19 cellular contexts compared by ENCODE assay signal in genomic region chr17:49266233-49266632, GRCh38. TPM values are rescaled to one million over a fixed set of nuclear protein-coding genes. Genes with fewer than 3 reads are reported as not detected.
DNase-seq lines count a peak whose midpoint lies in the region; ATAC-seq, FAIRE-seq and TF ChIP-seq lines count a peak whose summit lies in the region.
"Had no signal": no experiment of that assay in that cellular context is flagged by ENCODE, and none has a peak within 500 bp of the region (broad histone marks: within the 10 kb centered on the region; RNA-seq: fewer than 3 reads in every experiment).

No MANE protein-coding gene starts in this region.

- H3K27ac Mint-ChIP-seq in stimulated activated effector memory CD8-positive, alpha-beta T cell treated with anti-CD3 and anti-CD28 coated beads, Interleukin-12 subunit alpha, Interleukin-12 subunit beta, amount 100 ng/mL, for 72 hours: peak overlapping the region; percentile 50
- H3K27ac Mint-ChIP-seq: B cell; CD8-positive, alpha-beta T cell; H9 had no signal

- no peak for TF ChIP-seq POLR2A in esophagus muscularis mucosa (IDR thresholded peaks at IDR 0.05; ENCODE audit: low read depth)

- H3K4me3 Mint-ChIP-seq in stimulated activated effector memory CD8-positive, alpha-beta T cell treated with anti-CD3 and anti-CD28 coated beads, Interleukin-12 subunit alpha, Interleukin-12 subunit beta, amount 100 ng/mL, for 72 hours: no peak overlapping the region
- H3K4me3 Mint-ChIP-seq: B cell; CD8-positive, alpha-beta T cell; H9 had no signal

- peaks cover 0 to 3% (median under 1%) of the 10 kb centered on the region in 4 donors for H3K4me1 ChIP-seq in esophagus muscularis mucosa

- no peaks in the 10 kb centered on the region for H3K9me3 ChIP-seq in esophagus muscularis mucosa
- H3K9me3 ChIP-seq: BLaER1 treated with 17β-estradiol and CSF1 and Interleukin-3, amounts not matched to agents 10 nM and 100 nM had no signal

- no peaks in the 10 kb centered on the region for H3K9me3 Mint-ChIP-seq in stimulated activated effector memory CD8-positive, alpha-beta T cell treated with anti-CD3 and anti-CD28 coated beads, Interleukin-12 subunit alpha, Interleukin-12 subunit beta, amount 100 ng/mL, for 72 hours
- H3K9me3 Mint-ChIP-seq: CD8-positive, alpha-beta T cell; H9 had no signal

- intact Hi-C loops in esophagus muscularis mucosa (cut with DNase I): no loop called here

- peak; percentile 28 for FAIRE-seq in HTR-8/SVneo (lab: Jason Lieb, UNC)
- FAIRE-seq: G401.6, GM12891, GM19239, H1 had no signal

- WGBS in esophagus muscularis mucosa: 100% methylated on average over 1 of the region's 2 CpGs

- H3K27me3 ChIP-seq in esophagus muscularis mucosa: peaks cover 0 to 20% (median 0%) of the 10 kb centered on the region in 4 donors

- no peak for ATAC-seq in stimulated activated effector memory CD8-positive, alpha-beta T cell treated with anti-CD3 and anti-CD28 coated beads, Interleukin-12 subunit alpha, Interleukin-12 subunit beta, amount 100 ng/mL, for 72 hours
- ATAC-seq in HG03045 (IDR thresholded peaks at IDR 0.05; ENCODE audit: unreplicated experiment): no peak
- ATAC-seq: CD8-positive, alpha-beta T cell had no signal

- no peaks in the 10 kb centered on the region for H3K36me3 ChIP-seq in esophagus muscularis mucosa
- H3K36me3 ChIP-seq: BLaER1 treated with 17β-estradiol and CSF1 and Interleukin-3, amounts not matched to agents 10 nM and 100 nM had no signal

- DNase-seq in HTR-8/SVneo (ENCODE audit: insufficient read length, low spot score) (no peak), epithelial cell of esophagus (ENCODE audit: low read depth) (peak; percentile 90), islet precursor cell (peak; percentile 61), esophagus muscularis mucosa (ENCODE audit: extremely low spot score) (no peak), NCI-H2081 (lab: John Stamatoyannopoulos, UW) (no peak)
- DNase-seq in stimulated activated effector memory CD8-positive, alpha-beta T cell treated with anti-CD3 and anti-CD28 coated beads, Interleukin-12 subunit alpha, Interleukin-12 subunit beta, amount 100 ng/mL, for 72 hours (ENCODE audit: low spot score in 2 of 2): no peak
- DNase-seq: CD8-positive, alpha-beta T cell; DMS 273 treated with DMSO at 0.1 percent for 48 hours; H9; IMR-90 had no signal

- H3K27ac ChIP-seq in esophagus muscularis mucosa (replicated peaks in 1 of 4): no peak overlapping the region
- H3K27ac ChIP-seq: BLaER1 treated with 17β-estradiol and CSF1 and Interleukin-3, amounts not matched to agents 10 nM and 100 nM had no signal

- H3K36me3 Mint-ChIP-seq in stimulated activated effector memory CD8-positive, alpha-beta T cell treated with anti-CD3 and anti-CD28 coated beads, Interleukin-12 subunit alpha, Interleukin-12 subunit beta, amount 100 ng/mL, for 72 hours: no peaks in the 10 kb centered on the region
- H3K36me3 Mint-ChIP-seq: CD8-positive, alpha-beta T cell had no signal

- TF ChIP-seq CTCF in epithelial cell of esophagus (IDR thresholded peaks at IDR 0.05; ENCODE audit: insufficient read depth, low read depth, low read length, missing control alignments) (no peak), esophagus muscularis mucosa (IDR thresholded peaks at IDR 0.05) (no peak)

- H3K4me3 ChIP-seq in epithelial cell of esophagus (ENCODE audit: low read length) (no peak overlapping the region), esophagus muscularis mucosa (no peak overlapping the region)
- H3K4me3 ChIP-seq: BLaER1 treated with 17β-estradiol and CSF1 and Interleukin-3, amounts not matched to agents 10 nM and 100 nM had no signal

- H3K4me1 Mint-ChIP-seq in stimulated activated effector memory CD8-positive, alpha-beta T cell treated with anti-CD3 and anti-CD28 coated beads, Interleukin-12 subunit alpha, Interleukin-12 subunit beta, amount 100 ng/mL, for 72 hours: peaks cover 1% of the 10 kb centered on the region

- no peak for TF ChIP-seq EP300 in esophagus muscularis mucosa (IDR thresholded peaks at IDR 0.05)

RNA-seq across cellular contexts. Expression of gene PHOSPHO1, which starts 35.6 kb away (rescaled TPM):
- 1 to 10 TPM in 3 of 4 donors, not detected in 1; 1.2 to 1.5 (median 1.4) TPM for total RNA-seq in esophagus muscularis mucosa
- total RNA-seq: CD8-positive, alpha-beta T cell; HT1080 had no signal

RNA-seq across cellular contexts. Expression of gene ABI3, which starts 55.7 kb away (rescaled TPM):
- total RNA-seq in esophagus muscularis mucosa: 1 to 10 TPM; 3.3 to 8.9 (median 6.3) TPM

RNA-seq across cellular contexts. Expression of gene GNGT2, which starts 55.9 kb away (rescaled TPM):
- 1 to 10 TPM in 2 of 4 donors, under 1 TPM in 1, not detected in 1; 0.97 to 2.2 (median 2.1) TPM for total RNA-seq in esophagus muscularis mucosa
- total RNA-seq: A172 had no signal

Comparison
In these comparisons a context has a peak if more than half of its experiments do, and no peak if none do; other contexts are left out.
1. DNase-seq: peak in epithelial cell of esophagus (single experiment) and islet precursor cell (single experiment); none in HTR-8/SVneo (single experiment), stimulated activated effector memory CD8-positive, alpha-beta T cell treated with anti-CD3 and anti-CD28 coated beads, Interleukin-12 subunit alpha, Interleukin-12 subunit beta, amount 100 ng/mL, for 72 hours (0 of 2), esophagus muscularis mucosa (single experiment) and NCI-H2081 (0 of 2).